Comparison of ENCODE assay signal across 1 cellular context in the genomic region with DNA sequence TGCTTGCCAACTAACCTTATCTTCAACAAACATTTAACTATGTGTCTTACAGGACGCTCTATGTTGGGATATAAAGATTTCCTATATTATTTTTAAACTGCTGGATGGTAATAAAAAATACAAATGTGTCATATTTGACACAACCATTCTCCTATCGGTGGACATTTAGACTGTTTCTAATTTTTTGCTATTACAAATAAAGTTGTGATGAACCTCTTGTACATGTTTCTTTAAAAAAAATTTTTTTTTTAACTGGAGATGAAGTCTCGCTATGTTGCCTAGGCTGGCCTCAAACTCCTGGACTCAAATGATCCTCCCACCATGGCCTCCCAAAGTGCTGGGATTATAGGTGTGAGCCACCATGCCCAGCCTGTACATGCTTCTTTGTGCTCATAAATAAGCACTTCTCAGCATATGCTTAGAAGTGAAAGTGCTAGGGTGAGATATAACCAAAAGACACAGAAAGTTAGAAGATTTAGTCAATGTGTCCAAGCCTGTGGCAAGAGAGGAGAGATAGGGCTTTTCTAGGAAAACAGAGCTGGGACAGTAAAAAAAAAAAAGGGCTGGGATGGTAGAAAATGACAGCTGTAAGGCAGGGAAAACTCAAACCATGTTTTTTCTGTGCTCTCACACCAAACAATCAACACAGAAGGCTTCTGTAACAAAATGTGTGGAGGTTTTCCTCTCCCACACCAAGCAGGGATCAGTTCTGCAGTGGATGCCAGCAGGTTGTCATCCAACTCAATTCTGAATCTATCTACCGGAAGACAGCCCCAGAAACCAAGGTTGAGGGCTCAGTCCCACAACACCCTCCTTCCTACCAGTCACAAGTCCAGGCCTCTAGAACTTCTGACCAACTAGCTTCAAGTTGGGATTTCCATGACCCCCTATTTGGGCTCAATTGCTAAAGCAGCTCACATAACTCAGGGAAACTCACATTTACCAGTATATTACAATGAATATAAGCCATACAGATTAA.
TF ChIP-seq lines count a peak whose summit lies in the region.

No MANE protein-coding gene starts in this region.

TF ChIP-seq in K562, 482 proteins besides CTCF, POLR2A, EP300 and RAD21 (continued from another document and continues in another):
- TF ChIP-seq, protein P1, sequence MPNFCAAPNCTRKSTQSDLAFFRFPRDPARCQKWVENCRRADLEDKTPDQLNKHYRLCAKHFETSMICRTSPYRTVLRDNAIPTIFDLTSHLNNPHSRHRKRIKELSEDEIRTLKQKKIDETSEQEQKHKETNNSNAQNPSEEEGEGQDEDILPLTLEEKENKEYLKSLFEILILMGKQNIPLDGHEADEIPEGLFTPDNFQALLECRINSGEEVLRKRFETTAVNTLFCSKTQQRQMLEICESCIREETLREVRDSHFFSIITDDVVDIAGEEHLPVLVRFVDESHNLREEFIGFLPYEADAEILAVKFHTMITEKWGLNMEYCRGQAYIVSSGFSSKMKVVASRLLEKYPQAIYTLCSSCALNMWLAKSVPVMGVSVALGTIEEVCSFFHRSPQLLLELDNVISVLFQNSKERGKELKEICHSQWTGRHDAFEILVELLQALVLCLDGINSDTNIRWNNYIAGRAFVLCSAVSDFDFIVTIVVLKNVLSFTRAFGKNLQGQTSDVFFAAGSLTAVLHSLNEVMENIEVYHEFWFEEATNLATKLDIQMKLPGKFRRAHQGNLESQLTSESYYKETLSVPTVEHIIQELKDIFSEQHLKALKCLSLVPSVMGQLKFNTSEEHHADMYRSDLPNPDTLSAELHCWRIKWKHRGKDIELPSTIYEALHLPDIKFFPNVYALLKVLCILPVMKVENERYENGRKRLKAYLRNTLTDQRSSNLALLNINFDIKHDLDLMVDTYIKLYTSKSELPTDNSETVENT (CRISPR knock-in tag; IDR thresholded peaks at IDR 0.05), result no peak
- TF ChIP-seq ZNF124 (CRISPR knock-in tag; IDR thresholded peaks at IDR 0.05), result no peak
- no peak for TF ChIP-seq ZNF324 (CRISPR knock-in tag; IDR thresholded peaks at IDR 0.05)
- TF ChIP-seq ELF1 (tag; IDR thresholded peaks at IDR 0.05), result no peak
- TF ChIP-seq CBX1 (IDR thresholded peaks at IDR 0.05; ENCODE audit: low read depth), result no peak
- TF ChIP-seq RAD51 (IDR thresholded peaks at IDR 0.05; ENCODE audit: borderline replicate concordance, low read depth), result no peak
- 0 out of 2 replicates have a peak, but pooled peaks have one; percentile 31 for TF ChIP-seq ELF4 (CRISPR knock-in tag; IDR thresholded peaks at IDR 0.05)
- no peak for TF ChIP-seq U2AF2 (optimal IDR thresholded peaks at IDR 0.05; ENCODE audit: low read depth, low read length)
- no peak for TF ChIP-seq FOXO4 (CRISPR knock-in tag; IDR thresholded peaks at IDR 0.05)
- TF ChIP-seq KLF16 (IDR thresholded peaks at IDR 0.05), result no peak
- no peak for TF ChIP-seq TGIF2 (CRISPR knock-in tag; IDR thresholded peaks at IDR 0.05)
- TF ChIP-seq PHB (CRISPR knock-in tag; IDR thresholded peaks at IDR 0.05), result no peak
- TF ChIP-seq YBX1 (IDR thresholded peaks at IDR 0.05), result no peak
- TF ChIP-seq, protein P2, sequence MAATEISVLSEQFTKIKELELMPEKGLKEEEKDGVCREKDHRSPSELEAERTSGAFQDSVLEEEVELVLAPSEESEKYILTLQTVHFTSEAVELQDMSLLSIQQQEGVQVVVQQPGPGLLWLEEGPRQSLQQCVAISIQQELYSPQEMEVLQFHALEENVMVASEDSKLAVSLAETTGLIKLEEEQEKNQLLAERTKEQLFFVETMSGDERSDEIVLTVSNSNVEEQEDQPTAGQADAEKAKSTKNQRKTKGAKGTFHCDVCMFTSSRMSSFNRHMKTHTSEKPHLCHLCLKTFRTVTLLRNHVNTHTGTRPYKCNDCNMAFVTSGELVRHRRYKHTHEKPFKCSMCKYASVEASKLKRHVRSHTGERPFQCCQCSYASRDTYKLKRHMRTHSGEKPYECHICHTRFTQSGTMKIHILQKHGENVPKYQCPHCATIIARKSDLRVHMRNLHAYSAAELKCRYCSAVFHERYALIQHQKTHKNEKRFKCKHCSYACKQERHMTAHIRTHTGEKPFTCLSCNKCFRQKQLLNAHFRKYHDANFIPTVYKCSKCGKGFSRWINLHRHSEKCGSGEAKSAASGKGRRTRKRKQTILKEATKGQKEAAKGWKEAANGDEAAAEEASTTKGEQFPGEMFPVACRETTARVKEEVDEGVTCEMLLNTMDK (IDR thresholded peaks at IDR 0.05; ENCODE audit: borderline replicate concordance, insufficient read depth, low read depth, low read length, poor library complexity, severe bottlenecking), result no peak
- TF ChIP-seq MCM2 (IDR thresholded peaks at IDR 0.05; ENCODE audit: low read depth), result no peak
- TF ChIP-seq, protein P3, sequence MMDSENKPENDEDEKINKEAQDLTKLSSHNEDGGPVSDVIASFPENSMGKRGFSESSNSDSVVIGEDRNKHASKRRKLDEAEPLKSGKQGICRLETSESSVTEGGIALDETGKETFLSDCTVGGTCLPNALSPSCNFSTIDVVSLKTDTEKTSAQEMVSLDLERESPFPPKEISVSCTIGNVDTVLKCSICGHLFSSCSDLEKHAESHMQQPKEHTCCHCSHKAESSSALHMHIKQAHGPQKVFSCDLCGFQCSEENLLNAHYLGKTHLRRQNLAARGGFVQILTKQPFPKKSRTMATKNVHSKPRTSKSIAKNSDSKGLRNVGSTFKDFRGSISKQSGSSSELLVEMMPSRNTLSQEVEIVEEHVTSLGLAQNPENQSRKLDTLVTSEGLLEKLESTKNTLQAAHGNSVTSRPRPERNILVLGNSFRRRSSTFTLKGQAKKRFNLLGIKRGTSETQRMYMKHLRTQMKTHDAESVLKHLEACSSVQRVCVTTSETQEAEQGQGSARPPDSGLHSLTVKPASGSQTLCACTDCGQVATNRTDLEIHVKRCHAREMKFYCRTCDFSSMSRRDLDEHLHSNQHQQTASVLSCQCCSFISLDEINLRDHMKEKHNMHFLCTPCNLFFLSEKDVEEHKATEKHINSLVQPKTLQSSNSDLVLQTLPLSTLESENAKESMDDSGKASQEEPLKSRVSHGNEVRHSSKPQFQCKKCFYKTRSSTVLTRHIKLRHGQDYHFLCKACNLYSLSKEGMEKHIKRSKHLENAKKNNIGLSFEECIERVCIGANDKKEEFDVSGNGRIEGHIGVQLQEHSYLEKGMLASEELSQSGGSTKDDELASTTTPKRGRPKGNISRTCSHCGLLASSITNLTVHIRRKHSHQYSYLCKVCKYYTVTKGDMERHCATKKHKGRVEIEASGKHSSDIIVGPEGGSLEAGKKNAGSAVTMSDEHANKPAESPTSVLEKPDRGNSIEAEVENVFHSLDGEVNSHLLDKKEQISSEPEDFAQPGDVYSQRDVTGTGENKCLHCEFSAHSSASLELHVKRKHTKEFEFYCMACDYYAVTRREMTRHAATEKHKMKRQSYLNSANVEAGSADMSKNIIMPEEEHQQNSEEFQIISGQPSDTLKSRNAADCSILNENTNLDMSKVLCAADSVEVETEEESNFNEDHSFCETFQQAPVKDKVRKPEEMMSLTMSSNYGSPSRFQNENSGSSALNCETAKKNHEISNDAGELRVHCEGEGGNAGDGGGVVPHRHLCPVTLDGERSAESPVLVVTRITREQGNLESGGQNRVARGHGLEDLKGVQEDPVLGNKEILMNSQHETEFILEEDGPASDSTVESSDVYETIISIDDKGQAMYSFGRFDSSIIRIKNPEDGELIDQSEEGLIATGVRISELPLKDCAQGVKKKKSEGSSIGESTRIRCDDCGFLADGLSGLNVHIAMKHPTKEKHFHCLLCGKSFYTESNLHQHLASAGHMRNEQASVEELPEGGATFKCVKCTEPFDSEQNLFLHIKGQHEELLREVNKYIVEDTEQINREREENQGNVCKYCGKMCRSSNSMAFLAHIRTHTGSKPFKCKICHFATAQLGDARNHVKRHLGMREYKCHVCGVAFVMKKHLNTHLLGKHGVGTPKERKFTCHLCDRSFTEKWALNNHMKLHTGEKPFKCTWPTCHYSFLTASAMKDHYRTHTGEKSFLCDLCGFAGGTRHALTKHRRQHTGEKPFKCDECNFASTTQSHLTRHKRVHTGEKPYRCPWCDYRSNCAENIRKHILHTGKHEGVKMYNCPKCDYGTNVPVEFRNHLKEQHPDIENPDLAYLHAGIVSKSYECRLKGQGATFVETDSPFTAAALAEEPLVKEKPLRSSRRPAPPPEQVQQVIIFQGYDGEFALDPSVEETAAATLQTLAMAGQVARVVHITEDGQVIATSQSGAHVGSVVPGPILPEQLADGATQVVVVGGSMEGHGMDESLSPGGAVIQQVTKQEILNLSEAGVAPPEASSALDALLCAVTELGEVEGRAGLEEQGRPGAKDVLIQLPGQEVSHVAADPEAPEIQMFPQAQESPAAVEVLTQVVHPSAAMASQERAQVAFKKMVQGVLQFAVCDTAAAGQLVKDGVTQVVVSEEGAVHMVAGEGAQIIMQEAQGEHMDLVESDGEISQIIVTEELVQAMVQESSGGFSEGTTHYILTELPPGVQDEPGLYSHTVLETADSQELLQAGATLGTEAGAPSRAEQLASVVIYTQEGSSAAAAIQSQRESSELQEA (IDR thresholded peaks at IDR 0.05; ENCODE audit: low read depth), result no peak
- peak; percentile 61; the same call in 1 of the 2 replicates for TF ChIP-seq STAT5A (IDR thresholded peaks at IDR 0.05; ENCODE audit: borderline replicate concordance, low read length)
- TF ChIP-seq, protein P4, sequence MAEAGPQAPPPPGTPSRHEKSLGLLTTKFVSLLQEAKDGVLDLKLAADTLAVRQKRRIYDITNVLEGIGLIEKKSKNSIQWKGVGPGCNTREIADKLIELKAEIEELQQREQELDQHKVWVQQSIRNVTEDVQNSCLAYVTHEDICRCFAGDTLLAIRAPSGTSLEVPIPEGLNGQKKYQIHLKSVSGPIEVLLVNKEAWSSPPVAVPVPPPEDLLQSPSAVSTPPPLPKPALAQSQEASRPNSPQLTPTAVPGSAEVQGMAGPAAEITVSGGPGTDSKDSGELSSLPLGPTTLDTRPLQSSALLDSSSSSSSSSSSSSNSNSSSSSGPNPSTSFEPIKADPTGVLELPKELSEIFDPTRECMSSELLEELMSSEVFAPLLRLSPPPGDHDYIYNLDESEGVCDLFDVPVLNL (CRISPR knock-in tag; IDR thresholded peaks at IDR 0.05; ENCODE audit: low read depth), result no peak
- no peak for TF ChIP-seq LARP7 (IDR thresholded peaks at IDR 0.05)
- TF ChIP-seq EHMT2 (IDR thresholded peaks at IDR 0.05), result no peak
- no peak for TF ChIP-seq FOSL1 (tag; conservative IDR thresholded peaks at IDR 0.05)
- no peak; the same call in 1 of the 2 replicates for TF ChIP-seq L3MBTL2 (IDR thresholded peaks at IDR 0.05)
- TF ChIP-seq ZNF507 (tag; conservative IDR thresholded peaks at IDR 0.05), result no peak
- TF ChIP-seq ZNF639 (CRISPR knock-in tag; conservative IDR thresholded peaks at IDR 0.05 in 1 of 2, IDR thresholded peaks at IDR 0.05 in 1 of 2), result peak in 1 of 2 experiments; percentile 19; a peak in 1 of 4 replicates
- no peak for TF ChIP-seq SP1 (CRISPR knock-in tag; IDR thresholded peaks at IDR 0.05)
- TF ChIP-seq, protein P5, sequence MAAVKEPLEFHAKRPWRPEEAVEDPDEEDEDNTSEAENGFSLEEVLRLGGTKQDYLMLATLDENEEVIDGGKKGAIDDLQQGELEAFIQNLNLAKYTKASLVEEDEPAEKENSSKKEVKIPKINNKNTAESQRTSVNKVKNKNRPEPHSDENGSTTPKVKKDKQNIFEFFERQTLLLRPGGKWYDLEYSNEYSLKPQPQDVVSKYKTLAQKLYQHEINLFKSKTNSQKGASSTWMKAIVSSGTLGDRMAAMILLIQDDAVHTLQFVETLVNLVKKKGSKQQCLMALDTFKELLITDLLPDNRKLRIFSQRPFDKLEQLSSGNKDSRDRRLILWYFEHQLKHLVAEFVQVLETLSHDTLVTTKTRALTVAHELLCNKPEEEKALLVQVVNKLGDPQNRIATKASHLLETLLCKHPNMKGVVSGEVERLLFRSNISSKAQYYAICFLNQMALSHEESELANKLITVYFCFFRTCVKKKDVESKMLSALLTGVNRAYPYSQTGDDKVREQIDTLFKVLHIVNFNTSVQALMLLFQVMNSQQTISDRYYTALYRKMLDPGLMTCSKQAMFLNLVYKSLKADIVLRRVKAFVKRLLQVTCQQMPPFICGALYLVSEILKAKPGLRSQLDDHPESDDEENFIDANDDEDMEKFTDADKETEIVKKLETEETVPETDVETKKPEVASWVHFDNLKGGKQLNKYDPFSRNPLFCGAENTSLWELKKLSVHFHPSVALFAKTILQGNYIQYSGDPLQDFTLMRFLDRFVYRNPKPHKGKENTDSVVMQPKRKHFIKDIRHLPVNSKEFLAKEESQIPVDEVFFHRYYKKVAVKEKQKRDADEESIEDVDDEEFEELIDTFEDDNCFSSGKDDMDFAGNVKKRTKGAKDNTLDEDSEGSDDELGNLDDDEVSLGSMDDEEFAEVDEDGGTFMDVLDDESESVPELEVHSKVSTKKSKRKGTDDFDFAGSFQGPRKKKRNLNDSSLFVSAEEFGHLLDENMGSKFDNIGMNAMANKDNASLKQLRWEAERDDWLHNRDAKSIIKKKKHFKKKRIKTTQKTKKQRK (IDR thresholded peaks at IDR 0.05; ENCODE audit: borderline replicate concordance, low read depth, low read length), result no peak
- TF ChIP-seq, protein P6, sequence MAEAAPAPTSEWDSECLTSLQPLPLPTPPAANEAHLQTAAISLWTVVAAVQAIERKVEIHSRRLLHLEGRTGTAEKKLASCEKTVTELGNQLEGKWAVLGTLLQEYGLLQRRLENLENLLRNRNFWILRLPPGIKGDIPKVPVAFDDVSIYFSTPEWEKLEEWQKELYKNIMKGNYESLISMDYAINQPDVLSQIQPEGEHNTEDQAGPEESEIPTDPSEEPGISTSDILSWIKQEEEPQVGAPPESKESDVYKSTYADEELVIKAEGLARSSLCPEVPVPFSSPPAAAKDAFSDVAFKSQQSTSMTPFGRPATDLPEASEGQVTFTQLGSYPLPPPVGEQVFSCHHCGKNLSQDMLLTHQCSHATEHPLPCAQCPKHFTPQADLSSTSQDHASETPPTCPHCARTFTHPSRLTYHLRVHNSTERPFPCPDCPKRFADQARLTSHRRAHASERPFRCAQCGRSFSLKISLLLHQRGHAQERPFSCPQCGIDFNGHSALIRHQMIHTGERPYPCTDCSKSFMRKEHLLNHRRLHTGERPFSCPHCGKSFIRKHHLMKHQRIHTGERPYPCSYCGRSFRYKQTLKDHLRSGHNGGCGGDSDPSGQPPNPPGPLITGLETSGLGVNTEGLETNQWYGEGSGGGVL (CRISPR knock-in tag; IDR thresholded peaks at IDR 0.05), result no peak
- 0 out of 2 replicates have a peak, but pooled peaks have one; percentile 19 for TF ChIP-seq ZNF644 (tag; IDR thresholded peaks at IDR 0.05; ENCODE audit: low read depth)
- TF ChIP-seq MYC (IDR thresholded peaks at IDR 0.05; ENCODE audit: low read depth, low read length), result peak; percentile 70
- no peak for TF ChIP-seq MYC (CRISPR knock-in tag; IDR thresholded peaks at IDR 0.05; ENCODE audit: borderline replicate concordance, low read depth)
